In genomic region chr6:52595000-52595795, GRCh38 we compare ENCODE assay signal across 8 cellular contexts. TPM values are rescaled to one million over a fixed set of nuclear protein-coding genes. Genes with fewer than 3 reads are reported as not detected.
DNase-seq lines count a peak whose midpoint lies in the region; ATAC-seq, FAIRE-seq and TF ChIP-seq lines count a peak whose summit lies in the region.

No MANE protein-coding gene starts in this region.

- no peak overlapping the region for H3K9ac ChIP-seq in mesendoderm (ENCODE audit: low read length)

- TF ChIP-seq CTCF in chondrocyte (IDR thresholded peaks at IDR 0.05) = no peak
- no peak for TF ChIP-seq CTCF in PC-9 (conservative IDR thresholded peaks at IDR 0.05)

- no peaks in the 10 kb centered on the region for H3F3A ChIP-seq in PC-9 (ENCODE audit: insufficient read depth, low read depth)

- no peak overlapping the region for H2BK5ac ChIP-seq in mesendoderm (ENCODE audit: low read length)

- H3K27me3 ChIP-seq in mesendoderm (ENCODE audit: insufficient read depth, low read length, poor library complexity) = no peaks in the 10 kb centered on the region
- H3K27me3 ChIP-seq in PC-9 (ENCODE audit: insufficient read depth, low read depth) = no peaks in the 10 kb centered on the region

- no TSS peak for BruUV-seq in PC-9 (replicated peaks; lab: Mats Ljungman, UMichigan)

- H3K4me3 ChIP-seq in mesendoderm (ENCODE audit: low read length) = no peak overlapping the region
- H3K4me3 ChIP-seq in PC-9 = no peak overlapping the region

- peak; percentile 78 for ATAC-seq in HG02870 (IDR thresholded peaks at IDR 0.05; ENCODE audit: unreplicated experiment)

- intact Hi-C loops in PC-9 (cut with micrococcal nuclease; ENCODE audit: unreplicated experiment) = loop anchor here (5.0 kb wide), 1 partner anchor 178 kb away; no protein-coding TSS in a partner anchor

- peak; percentile 81 for DNase-seq in A172 (ENCODE audit: low spot score)
- DNase-seq in GM18507 (ENCODE audit: extremely low spot score, insufficient read length, low read depth) = no peak
- DNase-seq in NCI-H446 treated with DMSO at 0.1 percent for 48 hours (lab: John Stamatoyannopoulos, UW) = peak; percentile 48
- DNase-seq in chondrocyte (ENCODE audit: low spot score) = no peak
- peak; percentile 63 for DNase-seq in mesendoderm
- DNase-seq in PC-9 = no peak
- DNase-seq in frontal cortex (ENCODE audit: low spot score in 2 of 2) = no peak

- H3K9me2 ChIP-seq in PC-9 (ENCODE audit: insufficient read depth) = no peaks in the 10 kb centered on the region

- no peak overlapping the region for H2AK5ac ChIP-seq in mesendoderm (ENCODE audit: low read length)

- H3K36me3 Mint-ChIP-seq in chondrocyte (ENCODE audit: low read depth) = no peaks in the 10 kb centered on the region

- H3K79me2 ChIP-seq in mesendoderm (ENCODE audit: control insufficient read depth, insufficient read depth, low read length) = no peaks in the 10 kb centered on the region
- H3K79me2 ChIP-seq in PC-9 (ENCODE audit: low read depth) = no peaks in the 10 kb centered on the region

- no peak overlapping the region for H2BK15ac ChIP-seq in mesendoderm (replicated peaks; ENCODE audit: low read depth)

- no peak overlapping the region for H4K5ac ChIP-seq in mesendoderm (ENCODE audit: low read length)

- CTCF ChIA-PET in PC-9 (lab: Charles Lee) = interaction anchor here (0.7 kb wide), 1 partner anchor 855 kb away, joined by 3 read pairs; no protein-coding TSS in a partner anchor

- peak; percentile 67 for FAIRE-seq in GM18507 (lab: Jason Lieb, UNC)
- no peak for FAIRE-seq in frontal cortex (lab: Jason Lieb, UNC)

- no peaks in the 10 kb centered on the region for H4K20me1 ChIP-seq in PC-9 (ENCODE audit: insufficient read depth)

- peaks cover 51% of the 10 kb centered on the region for H3K4me1 Mint-ChIP-seq in chondrocyte (ENCODE audit: low read depth)

- H2BK120ac ChIP-seq in mesendoderm (ENCODE audit: low read depth, low read length) = no peak overlapping the region

- H2AFZ ChIP-seq in PC-9 = no peak overlapping the region

- H3K18ac ChIP-seq in mesendoderm (ENCODE audit: low read length) = no peak overlapping the region

- peak overlapping the region; percentile 99 for H3K27ac Mint-ChIP-seq in chondrocyte (ENCODE audit: unreplicated experiment)

- H3K36me3 ChIP-seq in mesendoderm (ENCODE audit: control insufficient read depth, insufficient read depth, low read length) = no peaks in the 10 kb centered on the region
- no peaks in the 10 kb centered on the region for H3K36me3 ChIP-seq in PC-9 (ENCODE audit: low read depth)

- H3K4ac ChIP-seq in mesendoderm (ENCODE audit: low read depth, low read length) = no peak overlapping the region

- peak overlapping the region; percentile 63 for H3K4me3 Mint-ChIP-seq in chondrocyte (ENCODE audit: unreplicated experiment)

- H3K23ac ChIP-seq in mesendoderm (ENCODE audit: low read length) = no peak overlapping the region

- H3K27me3 Mint-ChIP-seq in chondrocyte (ENCODE audit: low read depth) = no peaks in the 10 kb centered on the region

- no CpG with 5 or more reads among the region's 7 CpGs for WGBS in mesendoderm (ENCODE audit: extremely low coverage, insufficient coverage, low lambda C conversion rate)

- no peaks in the 10 kb centered on the region for H3K4me1 ChIP-seq in mesendoderm (ENCODE audit: control insufficient read depth, low read depth, low read length)
- H3K4me1 ChIP-seq in PC-9 (replicated peaks; ENCODE audit: insufficient read depth) = peaks cover 11% of the 10 kb centered on the region

- H3K4me2 ChIP-seq in mesendoderm (ENCODE audit: low read length) = no peak overlapping the region
- no peak overlapping the region for H3K4me2 ChIP-seq in PC-9

- H3K27ac ChIP-seq in mesendoderm (ENCODE audit: low read depth, low read length) (no peak overlapping the region), PC-9 (no peak overlapping the region)

- no peak overlapping the region for H3K56ac ChIP-seq in mesendoderm (ENCODE audit: low read length)

- POLR2A ChIA-PET in PC-9 (lab: Charles Lee; ENCODE audit: unreplicated experiment) = interaction anchor here (0.7 kb wide), 1 partner anchor 310 kb away, joined by 4 read pairs; no protein-coding TSS in a partner anchor

- no peaks in the 10 kb centered on the region for H3K9me3 Mint-ChIP-seq in chondrocyte (ENCODE audit: low read depth)

- no peaks in the 10 kb centered on the region for H3K9me3 ChIP-seq in PC-9 (ENCODE audit: insufficient read depth, low read depth)

- no peak overlapping the region for H4K8ac ChIP-seq in mesendoderm (ENCODE audit: low read depth, low read length)

- no peaks in the 10 kb centered on the region for H3K79me1 ChIP-seq in mesendoderm (ENCODE audit: low read length)

RNA-seq across cellular contexts. Expression of gene TRAM2, which starts 18.3 kb away (rescaled TPM):
- 91.1 and 104 TPM in 2 replicates for total RNA-seq in A172 (2014; rRNA removed; shearing (Covaris generic))
- total RNA-seq in chondrocyte (159 to 178 TPM (median 159 TPM) in 3 replicates), PC-9 (2021) (28.1 and 40.9 TPM in 2 replicates), frontal cortex (2.0 TPM)
- polyA plus RNA-seq in mesendoderm (2013, experiment 1 of 2) = 39.3 TPM
- polyA plus RNA-seq in mesendoderm (2013, experiment 2 of 2) = 39.0 TPM

Comparison
In these comparisons a context has a peak if more than half of its experiments do, and no peak if none do; other contexts are left out.
1. DNase-seq: peak in A172 (single experiment), NCI-H446 treated with DMSO at 0.1 percent for 48 hours (single experiment) and mesendoderm (single experiment); none in GM18507 (single experiment), chondrocyte (single experiment), PC-9 (0 of 2) and frontal cortex (0 of 2).